ENCODE assay signal across 23 cellular contexts in genomic region chr1:209064850-209065249, GRCh38.
DNase-seq lines count a peak whose midpoint lies in the region; ATAC-seq and TF ChIP-seq lines count a peak whose summit lies in the region.
"Had no signal": no experiment of that assay in that cellular context is flagged by ENCODE, and none has a peak within 500 bp of the region (broad histone marks: within the 10 kb centered on the region; RNA-seq: fewer than 3 reads in every experiment).

No MANE protein-coding gene starts in this region.

- no peak overlapping the region for H3K4me3 ChIP-seq in osteoblast (ENCODE audit: insufficient read depth, low read length)
- no peak overlapping the region for H3K4me3 ChIP-seq in uterus
- H3K4me3 ChIP-seq in CD8-positive, alpha-beta T cell (ENCODE audit: low read depth, low read length): no peak overlapping the region
- H3K4me3 ChIP-seq: GM23248, SJCRH30 had no signal

- peak overlapping the region; percentile 11 for H3K4me3 Mint-ChIP-seq in glutamatergic neuron (ENCODE audit: unreplicated experiment)
- H3K4me3 Mint-ChIP-seq in CD8-positive, alpha-beta T cell: no peak overlapping the region
- H3K4me3 Mint-ChIP-seq: CD4-positive, CD25-positive, alpha-beta regulatory T cell had no signal

- H3K4me1 ChIP-seq in osteoblast (ENCODE audit: insufficient read depth, low read length): no peaks in the 10 kb centered on the region
- no peaks in the 10 kb centered on the region for H3K4me1 ChIP-seq in uterus
- H3K4me1 ChIP-seq in CD8-positive, alpha-beta T cell (ENCODE audit: insufficient read depth, low read length): no peaks in the 10 kb centered on the region

- no peaks in the 10 kb centered on the region for H3K36me3 Mint-ChIP-seq in glutamatergic neuron (ENCODE audit: unreplicated experiment)
- H3K36me3 Mint-ChIP-seq in CD8-positive, alpha-beta T cell: no peaks in the 10 kb centered on the region
- H3K36me3 Mint-ChIP-seq: CD4-positive, CD25-positive, alpha-beta regulatory T cell had no signal

- no peak for TF ChIP-seq POLR2A in uterus (IDR thresholded peaks at IDR 0.05)

- H3K27ac Mint-ChIP-seq in glutamatergic neuron (ENCODE audit: unreplicated experiment): no peak overlapping the region
- H3K27ac Mint-ChIP-seq in CD8-positive, alpha-beta T cell: no peak overlapping the region
- H3K27ac Mint-ChIP-seq: CD4-positive, CD25-positive, alpha-beta regulatory T cell had no signal

- H3K9me3 ChIP-seq in osteoblast (ENCODE audit: low read depth, low read length): no peaks in the 10 kb centered on the region
- H3K9me3 ChIP-seq in uterus: no peaks in the 10 kb centered on the region
- no peaks in the 10 kb centered on the region for H3K9me3 ChIP-seq in CD8-positive, alpha-beta T cell (ENCODE audit: low read length)
- H3K9me3 ChIP-seq: BE2C, SJCRH30 had no signal

- ATAC-seq in CD8-positive, alpha-beta T cell: no peak
- ATAC-seq: HCT116 had no signal

- intact Hi-C loops in uterus (cut with DNase I; ENCODE audit: low total_unique reads): no loop called here
- intact Hi-C loops in CD8-positive, alpha-beta T cell (cut with DNase I, micrococcal nuclease): no loop called here

- peaks cover 5% of the 10 kb centered on the region for H3K9me3 Mint-ChIP-seq in glutamatergic neuron (ENCODE audit: unreplicated experiment)
- no peaks in the 10 kb centered on the region for H3K9me3 Mint-ChIP-seq in CD8-positive, alpha-beta T cell

- TF ChIP-seq CTCF in glutamatergic neuron (IDR thresholded peaks at IDR 0.05; ENCODE audit: partially characterized antibody, unreplicated experiment) (no peak), osteoblast (IDR thresholded peaks at IDR 0.05; ENCODE audit: extremely low read depth, low read depth, low read length) (no peak), uterus (IDR thresholded peaks at IDR 0.05) (no peak)
- no peak for TF ChIP-seq CTCF in CD8-positive, alpha-beta T cell (IDR thresholded peaks at IDR 0.05)

- H3K4me1 Mint-ChIP-seq in glutamatergic neuron (ENCODE audit: low read depth, unreplicated experiment): peaks cover 42% of the 10 kb centered on the region
- H3K4me1 Mint-ChIP-seq in CD8-positive, alpha-beta T cell (ENCODE audit: low read depth): no peaks in the 10 kb centered on the region
- H3K4me1 Mint-ChIP-seq: CD4-positive, CD25-positive, alpha-beta regulatory T cell had no signal

- H3K27ac ChIP-seq in osteoblast (ENCODE audit: low read depth, low read length) (no peak overlapping the region), uterus (no peak overlapping the region)
- no peak overlapping the region for H3K27ac ChIP-seq in CD8-positive, alpha-beta T cell (ENCODE audit: low read depth, low read length)
- H3K27ac ChIP-seq: GM23248, KMS-11, SJCRH30 had no signal

- no peaks in the 10 kb centered on the region for H3K79me2 ChIP-seq in osteoblast (ENCODE audit: insufficient read depth, low read length)

- no peaks in the 10 kb centered on the region for H4K20me1 ChIP-seq in osteoblast (ENCODE audit: insufficient read depth, low read length)

- no peak overlapping the region for H3K4me2 ChIP-seq in osteoblast (ENCODE audit: insufficient read depth, low read length)
- H3K4me2 ChIP-seq: KMS-11 had no signal

- DNase-seq in ELF-1 (ENCODE audit: low read depth, low spot score) (peak; percentile 64), NCI-H146 (lab: John Stamatoyannopoulos, UW) (peak; percentile 77), glutamatergic neuron (peak; percentile 37), osteoblast (ENCODE audit: insufficient read length, low spot score, missing footprints) (peak; percentile 34), NCI-H1092 (lab: John Stamatoyannopoulos, UW) (no peak), uterus (no peak)
- DNase-seq in activated naive CD4-positive, alpha-beta T cell (lab: John Stamatoyannopoulos, UW): no peak
- DNase-seq in CD8-positive, alpha-beta T cell: no peak
- DNase-seq: BE2C; CD4-positive, CD25-positive, alpha-beta regulatory T cell; COR-L47; DMS 273 treated with DMSO at 0.1 percent for 48 hours; DMS79 treated with DMSO at 0.1 percent for 48 hours; GM23248; IMR-90; NCI-H1105; NCI-H187 treated with DMSO at 0.1 percent for 48 hours; NCI-H345; NCI-H524 treated with DMSO at 0.1 percent for 48 hours; OCI-M1; SJCRH30 had no signal

- POLR2A ChIA-PET in CD8-positive, alpha-beta T cell (lab: Charles Lee): no interaction called here

- H3K27me3 Mint-ChIP-seq in glutamatergic neuron (ENCODE audit: unreplicated experiment): peaks cover 3% of the 10 kb centered on the region
- peaks cover 4% of the 10 kb centered on the region for H3K27me3 Mint-ChIP-seq in CD8-positive, alpha-beta T cell (ENCODE audit: low read depth)
- H3K27me3 Mint-ChIP-seq: CD4-positive, CD25-positive, alpha-beta regulatory T cell had no signal

- CTCF ChIA-PET in CD8-positive, alpha-beta T cell (lab: Charles Lee): no interaction called here

- H2AFZ ChIP-seq in osteoblast (ENCODE audit: low read length): no peak overlapping the region
- H2AFZ ChIP-seq: GM23248 had no signal

- H3K36me3 ChIP-seq in osteoblast (ENCODE audit: insufficient read depth, low read length) (no peaks in the 10 kb centered on the region), uterus (no peaks in the 10 kb centered on the region)
- H3K36me3 ChIP-seq in CD8-positive, alpha-beta T cell (ENCODE audit: insufficient read depth, low read length): no peaks in the 10 kb centered on the region
- H3K36me3 ChIP-seq: BE2C, SJCRH30 had no signal

- H3K27me3 ChIP-seq in osteoblast (ENCODE audit: insufficient read depth, low read length) (no peaks in the 10 kb centered on the region), uterus (no peaks in the 10 kb centered on the region)
- no peaks in the 10 kb centered on the region for H3K27me3 ChIP-seq in CD8-positive, alpha-beta T cell (ENCODE audit: insufficient read depth, low read length)
- H3K27me3 ChIP-seq: BE2C, SJCRH30 had no signal

Comparison
In these comparisons a context has a peak if more than half of its experiments do, and no peak if none do; other contexts are left out.
1. DNase-seq: peak in ELF-1 (single experiment), NCI-H146 (single experiment), glutamatergic neuron (single experiment) and osteoblast (single experiment); none in NCI-H1092 (single experiment), uterus (0 of 2), activated naive CD4-positive, alpha-beta T cell (0 of 4) and CD8-positive, alpha-beta T cell (0 of 7).